25 cellular contexts compared by ENCODE assay signal in genomic region chr3:39870706-39871105, GRCh38.
"Had no signal": no experiment of that assay in that cellular context is flagged by ENCODE, and none has a peak within 500 bp of the region (broad histone marks: within the 10 kb centered on the region; RNA-seq: fewer than 3 reads in every experiment).

No MANE protein-coding gene starts in this region.

- H3K27me3 ChIP-seq: breast epithelium, heart right ventricle, neutrophil, ovary, right atrium auricular region, thyroid gland, upper lobe of right lung had no signal

- ATAC-seq: activated CD4-positive, alpha-beta T cell treated with anti-CD3 and anti-CD28 coated beads for 36 hours; activated T-helper 17 cell treated with anti-CD3 and anti-CD28 coated beads, Interleukin-2, amount 50 U/mL, for 72 hours; heart right ventricle; left colon; T-helper 17 cell; upper lobe of right lung had no signal

- DNase-seq: activated B cell treated with CpG ODN at 0.5 μM for 24 hours; activated CD4-positive, alpha-beta T cell treated with anti-CD3 and anti-CD28 coated beads for 36 hours; activated CD4-positive, alpha-beta T cell treated with anti-CD3 and anti-CD28 coated beads, Interleukin-2, amount 50 U/mL, for 4 hours; activated CD8-positive, alpha-beta memory T cell treated with anti-CD3 and anti-CD28 coated beads for 24 hours; activated CD8-positive, alpha-beta memory T cell treated with anti-CD3 and anti-CD28 coated beads, Interleukin-2, amount 50 U/mL, for 4 hours; activated naive CD8-positive, alpha-beta T cell treated with anti-CD3 and anti-CD28 coated beads for 36 hours; activated T-cell treated with anti-CD3 and anti-CD28 coated beads, Interleukin-2, amount 50 U/mL, for 24 hours; amniotic stem cell; cerebellar nuclear complex; cortex of kidney; erythroblast; heart right ventricle; left colon; ovary; stimulated activated CD4-positive, alpha-beta T cell treated with anti-CD3 and anti-CD28 coated beads, Interleukin-12 subunit alpha, Interleukin-12 subunit beta, amount 100 ng/mL, for 4 hours; stimulated activated CD4-positive, alpha-beta T cell treated with anti-CD3 and anti-CD28 coated beads, Interleukin-4, amount 100 ng/mL, for 4 hours; substantia nigra; T-helper 17 cell; thyroid gland; upper lobe of right lung had no signal

- H3K27ac ChIP-seq: breast epithelium, heart right ventricle, neutrophil, ovary, prostate gland, right atrium auricular region, thyroid gland, upper lobe of right lung had no signal

- H3K4me1 ChIP-seq: breast epithelium, heart right ventricle, prostate gland, right atrium auricular region, thyroid gland, upper lobe of right lung had no signal

- H3K4me3 ChIP-seq: breast epithelium, heart right ventricle, ovary, prostate gland, right atrium auricular region, thyroid gland, upper lobe of right lung had no signal

- H3K9me3 ChIP-seq: breast epithelium, neutrophil, ovary, prostate gland, right atrium auricular region, thyroid gland, upper lobe of right lung had no signal

- H3K36me3 ChIP-seq: breast epithelium, heart right ventricle, neutrophil, ovary, prostate gland, right atrium auricular region, thyroid gland, upper lobe of right lung had no signal
